Comparison of ENCODE assay signal across 8 cellular contexts in the genomic region with DNA sequence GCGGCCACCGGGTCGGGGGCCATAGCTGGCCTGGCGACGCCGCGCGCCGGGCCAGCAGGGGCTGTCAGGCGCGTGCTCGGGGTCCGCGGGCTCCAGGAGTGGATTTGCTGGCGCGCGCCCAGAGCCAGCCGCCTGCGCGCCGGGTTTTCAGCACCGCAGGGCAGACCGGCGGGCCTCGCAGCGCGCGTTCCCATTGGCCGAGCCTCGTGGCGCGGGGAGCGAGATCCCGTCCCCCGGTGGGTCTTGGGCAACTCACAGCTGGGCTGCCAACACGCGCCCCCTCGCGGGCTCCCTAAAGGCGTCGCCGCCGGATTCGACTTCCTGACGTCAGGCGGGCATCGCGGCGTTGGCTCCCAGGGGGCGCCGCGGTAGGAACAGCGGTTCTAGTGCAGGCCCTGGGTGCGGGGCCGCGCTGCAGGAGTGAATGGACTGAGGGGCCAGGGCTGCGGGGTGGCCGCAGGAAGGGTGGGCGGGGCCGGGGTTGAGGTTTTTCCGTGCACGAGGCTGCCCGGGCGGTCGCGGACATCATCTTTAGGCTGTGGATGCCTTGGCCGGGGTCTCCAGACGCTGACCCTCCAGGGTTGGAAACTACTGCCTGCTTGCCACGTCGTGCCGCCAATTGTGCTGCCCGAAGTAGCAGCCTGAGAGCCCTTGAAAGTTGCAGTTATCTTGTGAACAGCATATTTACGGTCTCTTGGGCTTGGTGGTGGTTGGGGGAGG. TPM values are rescaled to one million over a fixed set of nuclear protein-coding genes. Genes with fewer than 3 reads are reported as not detected.
DNase-seq lines count a peak whose midpoint lies in the region; ATAC-seq and TF ChIP-seq lines count a peak whose summit lies in the region.

A gene (minus strand): TSS at position 268 of the 720 bp plus-strand sequence. CDS start 74 bp downstream, at position 194.

- CTCF ChIA-PET in activated B cell treated with CpG ODN at 0.5 μM for 24 hours (lab: Charles Lee) = interaction anchor here (1.0 to 5.0 kb wide), 4 partner anchors 12 to 291 kb away, joined by 5 to 58 read pairs (median 22); a partner anchor contains a TSS

- DNase-seq in 8988T = peak; percentile 98
- peak; percentile 99 for DNase-seq in NCI-H2227 (lab: John Stamatoyannopoulos, UW; ENCODE audit: unreplicated experiment)
- peak; percentile 75 for DNase-seq in activated B cell treated with CpG ODN at 0.5 μM for 24 hours
- DNase-seq in central memory CD4-positive, alpha-beta T cell = peak; percentile 56
- DNase-seq in iris pigment epithelial cell (ENCODE audit: low read depth) = peak; percentile 94
- DNase-seq in smooth muscle cell of the brain vasculature (ENCODE audit: low read depth, low spot score) = peak; percentile 67

- H3K9me3 Mint-ChIP-seq in activated B cell treated with CpG ODN at 0.5 μM for 24 hours = no peaks in the 10 kb centered on the region

- intact Hi-C loops in activated B cell treated with CpG ODN at 0.5 μM for 24 hours (cut with micrococcal nuclease) = loop anchor here (1.0 to 10.0 kb wide), 6 partner anchors 10 to 232 kb away; a partner anchor contains a TSS

- H3K36me3 Mint-ChIP-seq in activated B cell treated with CpG ODN at 0.5 μM for 24 hours (ENCODE audit: low read depth) = peaks cover 4% of the 10 kb centered on the region

- peak within 1 kb of the TSS; percentile 92 for H3K4me3 Mint-ChIP-seq in activated B cell treated with CpG ODN at 0.5 μM for 24 hours

- POLR2A ChIA-PET in activated B cell treated with CpG ODN at 0.5 μM for 24 hours (lab: Charles Lee) = interaction anchor here (1.0 to 4.0 kb wide), 5 partner anchors 11 to 150 kb away, joined by 3 to 61 read pairs (median 41); a partner anchor contains a TSS

- H3K27me3 Mint-ChIP-seq in activated B cell treated with CpG ODN at 0.5 μM for 24 hours = peaks cover 4% of the 10 kb centered on the region

- peaks cover 16% of the 10 kb centered on the region for H3K4me1 Mint-ChIP-seq in activated B cell treated with CpG ODN at 0.5 μM for 24 hours

- no peak for TF ChIP-seq CTCF in activated B cell treated with CpG ODN at 0.5 μM for 24 hours (IDR thresholded peaks at IDR 0.05)

- peak within 1 kb of the TSS; percentile 72 for H3K27ac Mint-ChIP-seq in activated B cell treated with CpG ODN at 0.5 μM for 24 hours

- ATAC-seq in GM18519 (IDR thresholded peaks at IDR 0.05; ENCODE audit: low FRiP score, unreplicated experiment) (peak; percentile 41), HG03108 (IDR thresholded peaks at IDR 0.05; ENCODE audit: unreplicated experiment) (peak; percentile 50), activated B cell treated with CpG ODN at 0.5 μM for 24 hours (ENCODE audit: low read depth) (peak; percentile 63)

RNA-seq across cellular contexts. Expression of the gene that starts here (rescaled TPM):
- 19.6 and 23.3 TPM in 2 replicates for total RNA-seq in activated B cell treated with CpG ODN at 0.5 μM for 24 hours

Comparison
In these comparisons a context has a peak if more than half of its experiments do, and no peak if none do; other contexts are left out.
1. Peak in every context shown above with its lines: DNase-seq and ATAC-seq.